In the genomic region with DNA sequence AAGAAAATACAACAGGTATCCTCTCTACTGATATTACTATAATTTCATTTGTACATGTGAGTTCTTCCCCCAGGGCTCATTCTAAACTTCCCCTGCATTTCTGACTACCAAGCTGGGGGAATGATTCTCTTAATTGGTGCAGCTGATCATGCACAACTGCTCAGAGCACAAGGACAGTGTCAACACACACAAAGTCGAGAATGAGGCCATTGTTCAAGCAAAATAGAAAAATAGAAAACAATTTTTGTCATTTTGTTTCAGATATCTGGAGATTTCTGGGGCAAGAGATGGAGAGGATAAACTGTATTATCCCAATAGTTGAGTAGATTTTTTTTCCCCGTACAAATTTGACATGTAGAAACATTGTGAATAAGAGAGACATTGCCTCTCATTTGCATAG, we compare ENCODE assay signal across 26 cellular contexts.
DNase-seq lines count a peak whose midpoint lies in the region; TF ChIP-seq lines count a peak whose summit lies in the region.
"Had no signal": no experiment of that assay in that cellular context is flagged by ENCODE, and none has a peak within 500 bp of the region (broad histone marks: within the 10 kb centered on the region; RNA-seq: fewer than 3 reads in every experiment).

No MANE protein-coding gene starts in this region.

- in situ Hi-C loops in KBM-7 (cut with MboI; ENCODE audit: low pct_unique_long_range_greater_than_20kb, low sequenced_read_pairs): no loop called here

- no peak for TF ChIP-seq CTCF in testis (IDR thresholded peaks at IDR 0.05)

- no peak overlapping the region for H3K4me3 ChIP-seq in testis
- H3K4me3 ChIP-seq: gastroesophageal sphincter, tibial artery had no signal

- no peaks in the 10 kb centered on the region for H3K4me1 ChIP-seq in testis
- H3K4me1 ChIP-seq: gastroesophageal sphincter, tibial artery had no signal

- no peaks in the 10 kb centered on the region for H3K27me3 ChIP-seq in testis
- H3K27me3 ChIP-seq: gastroesophageal sphincter, tibial artery had no signal

- H3K27ac ChIP-seq in testis: no peak overlapping the region
- H3K27ac ChIP-seq: gastroesophageal sphincter, tibial artery, WERI-Rb-1 had no signal

- DNase-seq in NCI-H2081 (lab: John Stamatoyannopoulos, UW) (peak; percentile 54 to 83), NCI-H2081 treated with DMSO at 0.1 percent for 48 hours (lab: John Stamatoyannopoulos, UW) (no peak), NCI-H345 (lab: John Stamatoyannopoulos, UW) (peak; percentile 35), SW480 (ENCODE audit: low spot score) (peak; percentile 32), pons (ENCODE audit: low spot score) (peak; percentile 67), testis (no peak), GM19238 (ENCODE audit: insufficient read length, low spot score) (no peak), KBM-7 (no peak)
- DNase-seq: activated CD4-positive, alpha-beta T cell treated with anti-CD3 and anti-CD28 coated beads for 48 hours; activated naive CD8-positive, alpha-beta T cell treated with anti-CD3 and anti-CD28 coated beads, Interleukin-2, amount 50 U/mL, for 24 hours; activated T-cell treated with anti-CD3 and anti-CD28 coated beads, Interleukin-2, amount 50 U/mL, for 24 hours; AML-193; CD8-positive, alpha-beta T cell; dermis blood vessel endothelial cell; H9; immature natural killer cell; left ventricle myocardium superior; MV-4-11; natural killer cell; occipital lobe; stimulated activated naive CD4-positive, alpha-beta T cell; SW 1271; T1000; tibial artery; WERI-Rb-1 had no signal

- WGBS in testis, 2 donors: 76 to 78% methylated on average over 2 of the region's 2 CpGs

- intact Hi-C loops in testis (cut with DNase I; ENCODE audit: low total_unique reads): no loop called here

- H3K9me3 ChIP-seq in testis: no peaks in the 10 kb centered on the region
- H3K9me3 ChIP-seq: gastroesophageal sphincter, tibial artery had no signal

- no peaks in the 10 kb centered on the region for H3K36me3 ChIP-seq in testis (ENCODE audit: low read depth, missing control alignments)
- H3K36me3 ChIP-seq: gastroesophageal sphincter, tibial artery, WERI-Rb-1 had no signal

- TF ChIP-seq POLR2A in testis (IDR thresholded peaks at IDR 0.05): no peak

Comparison
In these comparisons a context has a peak if more than half of its experiments do, and no peak if none do; other contexts are left out.
1. DNase-seq: peak in NCI-H2081 (2 of 2), NCI-H345 (single experiment), SW480 (single experiment) and pons (single experiment); none in NCI-H2081 treated with DMSO at 0.1 percent for 48 hours (single experiment), testis (single experiment), GM19238 (single experiment) and KBM-7 (single experiment).